10 cellular contexts compared by ENCODE assay signal in the genomic region with DNA sequence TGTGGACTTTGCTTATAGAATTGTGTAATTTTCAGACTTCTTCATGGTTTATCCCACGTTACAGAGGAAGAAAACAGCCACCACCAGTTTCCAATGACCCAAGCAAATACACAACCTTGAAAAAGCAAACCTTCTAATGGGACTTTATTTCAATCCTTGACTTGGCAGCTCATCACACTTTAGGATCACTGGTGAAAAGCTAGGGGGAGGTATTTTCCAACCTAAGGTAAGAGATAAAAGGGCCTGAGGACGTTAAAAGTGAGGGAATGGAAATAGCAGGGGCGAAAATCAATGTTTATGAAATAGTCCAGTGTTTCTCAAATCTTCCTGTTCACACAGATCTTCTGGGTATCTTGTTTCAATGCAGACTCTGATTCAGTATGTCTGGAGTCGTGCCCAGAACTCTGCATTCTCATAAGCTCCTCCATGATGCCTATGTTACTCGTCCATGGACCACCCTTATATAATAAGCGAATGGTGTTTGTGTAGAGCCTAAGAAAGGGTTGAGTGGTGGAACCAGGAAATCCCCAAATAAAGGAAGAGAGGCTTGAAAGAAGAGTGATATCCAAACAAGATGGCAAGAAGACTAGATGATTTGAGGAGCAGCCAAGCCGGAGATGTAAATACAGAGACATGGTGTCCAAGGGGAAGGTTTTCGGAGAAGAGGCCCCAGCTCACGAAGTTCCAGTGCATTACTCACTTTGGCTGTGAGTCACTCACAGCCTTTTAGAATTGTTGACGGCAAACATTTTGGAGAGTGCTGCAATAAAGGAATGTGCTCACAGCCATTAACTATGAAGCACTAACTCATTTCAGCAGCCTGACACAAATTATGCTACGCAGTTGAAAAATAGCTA.
DNase-seq lines count a peak whose midpoint lies in the region; ATAC-seq and TF ChIP-seq lines count a peak whose summit lies in the region.
"Had no signal": no experiment of that assay in that cellular context is flagged by ENCODE, and none has a peak within 500 bp of the region (broad histone marks: within the 10 kb centered on the region; RNA-seq: fewer than 3 reads in every experiment).

No MANE protein-coding gene starts in this region.

- DNase-seq in EH (ENCODE audit: low read depth) (peak; percentile 97), T1000 (lab: John Stamatoyannopoulos, UW) (peak; percentile 68), foreskin fibroblast (peak; percentile 95 to 97), renal cortical epithelial cell (ENCODE audit: low read depth) (peak; percentile 73), mesothelial cell of epicardium (ENCODE audit: low spot score in 2 of 2, unreplicated experiment in 2 of 2) (no peak)
- DNase-seq in stimulated activated CD4-positive, alpha-beta T cell treated with anti-CD3 and anti-CD28 coated beads, Interleukin-15, amount 100 ng/mL, for 24 hours, result no peak
- DNase-seq: NCI-H510A treated with DMSO at 0.1 percent for 48 hours had no signal

- H3K4me1 Mint-ChIP-seq in mesothelial cell of epicardium, result peaks cover 16% of the 10 kb centered on the region

- peak overlapping the region in 1 of 2 donors; percentile 5 for H3K4me3 ChIP-seq in foreskin fibroblast (ENCODE audit: low read depth in 1 of 2, low read length in 2 of 2)

- H3K9me3 Mint-ChIP-seq in mesothelial cell of epicardium, result no peaks in the 10 kb centered on the region

- H3K27ac Mint-ChIP-seq in mesothelial cell of epicardium, result no peak overlapping the region
- H3K27ac Mint-ChIP-seq: activated T-helper 2 cell treated with anti-CD3 and anti-CD28 coated beads, Interferon-gamma antibody, Interleukin-2, Interleukin-4, amounts not matched to agents 10 μg/mL and 5 μg/mL and 100 μg/mL, durations not matched to agents 14 hours and 24 hours and 36 hours had no signal

- H3K27me3 Mint-ChIP-seq in mesothelial cell of epicardium (ENCODE audit: low read depth), result no peaks in the 10 kb centered on the region

- H3K36me3 Mint-ChIP-seq in mesothelial cell of epicardium, result no peaks in the 10 kb centered on the region

- TF ChIP-seq CTCF in foreskin fibroblast (IDR thresholded peaks at IDR 0.05; ENCODE audit: low read depth, low read length) (no peak), mesothelial cell of epicardium (IDR thresholded peaks at IDR 0.05; ENCODE audit: unreplicated experiment) (no peak)

- no peak for ATAC-seq in HG03469 (IDR thresholded peaks at IDR 0.05; ENCODE audit: unreplicated experiment)
- no peak for ATAC-seq in GM21447 (IDR thresholded peaks at IDR 0.05; ENCODE audit: unreplicated experiment)

- no peak overlapping the region for H3K4me3 Mint-ChIP-seq in mesothelial cell of epicardium

Comparison
In these comparisons a context has a peak if more than half of its experiments do, and no peak if none do; other contexts are left out.
1. DNase-seq: peak in EH (single experiment), T1000 (single experiment), foreskin fibroblast (2 of 2) and renal cortical epithelial cell (single experiment); none in mesothelial cell of epicardium (0 of 2) and stimulated activated CD4-positive, alpha-beta T cell treated with anti-CD3 and anti-CD28 coated beads, Interleukin-15, amount 100 ng/mL, for 24 hours (single experiment).